24 cellular contexts compared by ENCODE assay signal in the genomic region with DNA sequence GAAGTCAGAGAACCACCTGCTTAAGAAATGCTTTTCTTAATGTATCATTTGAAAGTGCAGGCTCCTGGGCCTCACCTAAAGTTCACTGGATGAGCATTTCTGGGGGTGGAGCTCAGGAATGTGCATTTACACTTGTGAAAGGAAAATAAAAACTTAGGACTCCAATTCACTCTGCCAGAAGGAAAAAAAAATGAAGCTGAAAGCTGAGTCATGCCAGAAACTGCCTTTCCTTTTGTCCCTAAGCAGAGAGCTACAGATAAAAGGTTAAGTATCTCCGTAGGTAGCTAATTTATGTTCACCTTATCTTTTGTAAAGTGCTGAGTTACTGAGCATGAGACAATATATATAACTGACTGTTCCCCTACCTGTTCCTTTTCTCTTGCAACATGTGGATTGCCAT.
DNase-seq lines count a peak whose midpoint lies in the region; ATAC-seq and TF ChIP-seq lines count a peak whose summit lies in the region.
"Had no signal": no experiment of that assay in that cellular context is flagged by ENCODE, and none has a peak within 500 bp of the region (broad histone marks: within the 10 kb centered on the region; RNA-seq: fewer than 3 reads in every experiment).

No MANE protein-coding gene starts in this region.

- no peak overlapping the region for H3K4me3 ChIP-seq in choroid plexus epithelial cell (ENCODE audit: low read depth, low read length)
- H3K4me3 ChIP-seq: A549, left lung, ovary had no signal

- DNase-seq in Caki2 (ENCODE audit: low read depth) (peak; percentile 8), NCI-H226 (peak; percentile 43), choroid plexus epithelial cell (ENCODE audit: low read depth) (peak; percentile 13), omental fat pad (ENCODE audit: low spot score) (no peak), superior temporal gyrus (ENCODE audit: extremely low spot score) (no peak), RPMI8226 (no peak), globus pallidus (ENCODE audit: low spot score) (no peak), NCI-H146 treated with DMSO at 0.1 percent for 48 hours (lab: John Stamatoyannopoulos, UW; ENCODE audit: unreplicated experiment) (no peak)
- DNase-seq: activated CD8-positive, alpha-beta T cell treated with anti-CD3 and anti-CD28 coated beads for 36 hours; activated naive CD4-positive, alpha-beta T cell treated with anti-CD3 and anti-CD28 coated beads, Interleukin-2, amount 50 U/mL, for 16 hours; AML-193; CD4-positive, CD25-positive, alpha-beta regulatory T cell; hypothalamus; left lung; mesenchymal stem cell; NCI-H1436; NCI-H510A; ovary; retina; Right ventricle myocardium superior; stimulated activated naive CD4-positive, alpha-beta T cell treated with Interleukin-2 at 50 U/mL for 16 hours; T-helper 2 cell had no signal

- peak; percentile 48 for ATAC-seq in omental fat pad (ENCODE audit: low FRiP score)
- ATAC-seq: A549; activated CD8-positive, alpha-beta T cell treated with anti-CD3 and anti-CD28 coated beads for 36 hours; activated T-helper 17 cell treated with anti-CD3 and anti-CD28 coated beads, Interleukin-2, amount 50 U/mL, for 72 hours; left lung had no signal

- in situ Hi-C loops in Caki2 (cut with HindIII; ENCODE audit: low pct_unique_long_range_greater_than_20kb, low sequenced_read_pairs), result no loop called here

- TF ChIP-seq CTCF in choroid plexus epithelial cell (conservative IDR thresholded peaks at IDR 0.05; ENCODE audit: low read depth, low read length) (no peak), omental fat pad (IDR thresholded peaks at IDR 0.05) (no peak)

Comparison
In these comparisons a context has a peak if more than half of its experiments do, and no peak if none do; other contexts are left out.
1. DNase-seq: peak in Caki2 (single experiment), NCI-H226 (single experiment) and choroid plexus epithelial cell (single experiment); none in omental fat pad (single experiment), superior temporal gyrus (single experiment), RPMI8226 (single experiment), globus pallidus (single experiment) and NCI-H146 treated with DMSO at 0.1 percent for 48 hours (single experiment).